8 cellular contexts compared by ENCODE assay signal in genomic region chr11:116276051-116277044, GRCh38.
DNase-seq lines count a peak whose midpoint lies in the region; ATAC-seq and TF ChIP-seq lines count a peak whose summit lies in the region.

No MANE protein-coding gene starts in this region.

- no peaks in the 10 kb centered on the region for H3K4me1 Mint-ChIP-seq in activated CD8-positive, alpha-beta memory T cell treated with anti-CD3 and anti-CD28 coated beads, Interleukin-2, amount 10 ng/mL, durations not matched to agents 7 days and 5 days

- no peaks in the 10 kb centered on the region for H3K27me3 Mint-ChIP-seq in activated CD8-positive, alpha-beta memory T cell treated with anti-CD3 and anti-CD28 coated beads, Interleukin-2, amount 10 ng/mL, durations not matched to agents 7 days and 5 days

- H3K9me3 ChIP-seq in mucosa of descending colon: no peaks in the 10 kb centered on the region

- no peaks in the 10 kb centered on the region for H3K36me3 Mint-ChIP-seq in activated CD8-positive, alpha-beta memory T cell treated with anti-CD3 and anti-CD28 coated beads, Interleukin-2, amount 10 ng/mL, durations not matched to agents 7 days and 5 days

- DNase-seq in A172 (ENCODE audit: low spot score) (peak; percentile 32), NCI-H774 (lab: John Stamatoyannopoulos, UW) (peak; percentile 70), epithelial cell of esophagus (ENCODE audit: low read depth) (peak; percentile 33), mucosa of descending colon (peak; percentile 81 to 87 (median 84))
- DNase-seq in activated CD8-positive, alpha-beta memory T cell treated with anti-CD3 and anti-CD28 coated beads, Interleukin-2, amount 10 ng/mL, durations not matched to agents 7 days and 5 days: peak; percentile 81
- DNase-seq in stimulated activated CD8-positive, alpha-beta memory T cell treated with anti-CD3 and anti-CD28 coated beads, Interleukin-4, amount 100 ng/mL, for 48 hours: peak; percentile 91

- no peak overlapping the region for H3K27ac Mint-ChIP-seq in activated CD8-positive, alpha-beta memory T cell treated with anti-CD3 and anti-CD28 coated beads, Interleukin-2, amount 10 ng/mL, durations not matched to agents 7 days and 5 days

- no peaks in the 10 kb centered on the region for H3K9me3 Mint-ChIP-seq in activated CD8-positive, alpha-beta memory T cell treated with anti-CD3 and anti-CD28 coated beads, Interleukin-2, amount 10 ng/mL, durations not matched to agents 7 days and 5 days (ENCODE audit: low read depth)

- H3K4me3 ChIP-seq in epithelial cell of esophagus (ENCODE audit: low read length) (no peak overlapping the region), mucosa of descending colon (no peak overlapping the region)

- peak; percentile 60 for TF ChIP-seq CTCF in epithelial cell of esophagus (IDR thresholded peaks at IDR 0.05; ENCODE audit: insufficient read depth, low read depth, low read length, missing control alignments)
- peak; percentile 95 for TF ChIP-seq CTCF in mucosa of descending colon (IDR thresholded peaks at IDR 0.05)

- H3K4me3 Mint-ChIP-seq in activated CD8-positive, alpha-beta memory T cell treated with anti-CD3 and anti-CD28 coated beads, Interleukin-2, amount 10 ng/mL, durations not matched to agents 7 days and 5 days: no peak overlapping the region

- no peaks in the 10 kb centered on the region for H3K4me1 ChIP-seq in mucosa of descending colon (ENCODE audit: low read depth)

- no peaks in the 10 kb centered on the region for H3K36me3 ChIP-seq in mucosa of descending colon (ENCODE audit: low read depth)

- CTCF ChIA-PET in activated CD8-positive, alpha-beta memory T cell treated with anti-CD3 and anti-CD28 coated beads, Interleukin-2, amount 10 ng/mL, durations not matched to agents 7 days and 5 days (lab: Charles Lee): interaction anchor here (1.2 kb wide), 1 partner anchor 9 kb away, joined by 3 read pairs; no protein-coding TSS in a partner anchor

- ATAC-seq in GM18867 (IDR thresholded peaks at IDR 0.05; ENCODE audit: unreplicated experiment) (peak; percentile 91), HG03342 (IDR thresholded peaks at IDR 0.05; ENCODE audit: unreplicated experiment) (peak; percentile 81), mucosa of descending colon (peak; percentile 93)
- ATAC-seq in activated CD8-positive, alpha-beta memory T cell treated with anti-CD3 and anti-CD28 coated beads, Interleukin-2, amount 10 ng/mL, durations not matched to agents 7 days and 5 days: peak; percentile 85

- intact Hi-C loops in mucosa of descending colon (cut with DNase I, micrococcal nuclease): loop anchor here (10.0 kb wide), 2 partner anchors 942 to 952 kb away; no protein-coding TSS in a partner anchor

Comparison
In these comparisons a context has a peak if more than half of its experiments do, and no peak if none do; other contexts are left out.
1. DNase-seq: peak in every context shown above with its lines; median percentile 91 in stimulated activated CD8-positive, alpha-beta memory T cell treated with anti-CD3 and anti-CD28 coated beads, Interleukin-4, amount 100 ng/mL, for 48 hours; 84 in mucosa of descending colon; 81 in activated CD8-positive, alpha-beta memory T cell treated with anti-CD3 and anti-CD28 coated beads, Interleukin-2, amount 10 ng/mL, durations not matched to agents 7 days and 5 days; 70 in NCI-H774; 33 in epithelial cell of esophagus; 32 in A172.